8 cellular contexts compared by ENCODE assay signal in the genomic region with DNA sequence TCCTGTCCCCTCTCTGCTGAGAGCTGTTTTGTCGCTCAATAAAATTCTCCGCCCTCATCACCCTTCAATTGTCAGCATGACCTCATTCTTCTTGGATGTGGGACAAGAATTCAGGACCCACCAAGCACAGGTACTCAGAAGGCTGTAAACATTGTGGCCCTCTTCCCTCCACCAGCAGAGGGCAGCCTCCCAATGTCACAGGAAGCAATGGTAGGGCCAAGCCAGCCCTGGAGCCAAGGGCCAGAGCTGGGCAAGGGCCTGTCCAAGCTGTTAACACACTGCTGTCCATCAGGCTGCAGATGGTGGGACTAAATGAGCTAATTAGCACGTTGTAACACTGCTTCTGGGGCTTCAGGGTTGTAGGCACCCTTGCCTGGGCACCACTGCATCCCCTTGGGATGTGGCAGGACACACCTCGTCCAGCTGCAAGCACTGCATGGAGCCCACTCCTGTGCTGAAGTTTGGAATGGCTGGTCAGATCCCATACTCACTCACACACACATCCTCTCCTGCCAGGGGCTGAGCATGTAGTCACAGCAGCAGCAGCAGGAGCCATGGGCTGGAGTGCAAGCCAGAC.
DNase-seq lines count a peak whose midpoint lies in the region; ATAC-seq, FAIRE-seq and TF ChIP-seq lines count a peak whose summit lies in the region.
"Had no signal": no experiment of that assay in that cellular context is flagged by ENCODE, and none has a peak within 500 bp of the region (broad histone marks: within the 10 kb centered on the region; RNA-seq: fewer than 3 reads in every experiment).

No MANE protein-coding gene starts in this region.

- H2BK120ac ChIP-seq in mesenchymal stem cell (ENCODE audit: low read depth, low read length): no peak overlapping the region

- no peaks in the 10 kb centered on the region for H3K27me3 ChIP-seq in astrocyte (ENCODE audit: insufficient read depth, low read length)
- no peaks in the 10 kb centered on the region for H3K27me3 ChIP-seq in mesenchymal stem cell (ENCODE audit: control insufficient read depth in 1 of 2, insufficient read depth in 1 of 2, low read length in 2 of 2)
- H3K27me3 ChIP-seq: testis had no signal

- no peaks in the 10 kb centered on the region for H3K4me1 Mint-ChIP-seq in astrocyte (ENCODE audit: low read depth, unreplicated experiment)
- H3K4me1 Mint-ChIP-seq in effector memory CD8-positive, alpha-beta T cell (ENCODE audit: low read depth in 2 of 2): peaks cover 6 to 7% of the 10 kb centered on the region in 2 donors

- H3K23ac ChIP-seq in mesenchymal stem cell (ENCODE audit: low read length in 2 of 2): no peak overlapping the region

- POLR2A ChIA-PET in GM10248 (lab: Yijun Ruan, JAX): no interaction called here

- H2AFZ ChIP-seq in astrocyte (ENCODE audit: low read depth, low read length): no peak overlapping the region
- H2AFZ ChIP-seq in mesenchymal stem cell (ENCODE audit: low read depth, low read length): no peak overlapping the region

- H4K20me1 ChIP-seq in astrocyte (ENCODE audit: insufficient read depth, low read length): no peaks in the 10 kb centered on the region

- TF ChIP-seq POLR2A in H54 (IDR thresholded peaks at IDR 0.05; ENCODE audit: low read depth, low read length): no peak

- ATAC-seq in effector memory CD8-positive, alpha-beta T cell (replicated peaks): no peak

- WGBS in mesenchymal stem cell: 64% methylated on average over 4 of the region's 4 CpGs

- no peak overlapping the region for H3K4ac ChIP-seq in mesenchymal stem cell (ENCODE audit: low read depth in 1 of 2, low read length in 2 of 2)

- H3K27me3 Mint-ChIP-seq in astrocyte (ENCODE audit: low read depth, unreplicated experiment): no peaks in the 10 kb centered on the region
- no peaks in the 10 kb centered on the region for H3K27me3 Mint-ChIP-seq in effector memory CD8-positive, alpha-beta T cell

- no peak overlapping the region for H3K4me2 ChIP-seq in astrocyte (ENCODE audit: low read length)
- no peak overlapping the region for H3K4me2 ChIP-seq in mesenchymal stem cell (ENCODE audit: low read length, poor library complexity, severe bottlenecking)

- peaks cover 6% of the 10 kb centered on the region for H3K9me3 ChIP-seq in astrocyte (ENCODE audit: insufficient read depth, low read depth, low read length)
- no peaks in the 10 kb centered on the region for H3K9me3 ChIP-seq in mesenchymal stem cell (ENCODE audit: control insufficient read depth, low read length)
- H3K9me3 ChIP-seq: testis had no signal

- H3K14ac ChIP-seq in mesenchymal stem cell (ENCODE audit: low read length in 2 of 2): no peak overlapping the region

- H3K18ac ChIP-seq in mesenchymal stem cell (ENCODE audit: low read depth in 1 of 2, low read length in 2 of 2): peak overlapping the region in 1 of 2 experiments; percentile 29

- H3K4me1 ChIP-seq in astrocyte (ENCODE audit: insufficient read depth, low read length) (no peaks in the 10 kb centered on the region), mesenchymal stem cell (ENCODE audit: control insufficient read depth, insufficient read depth, low read depth, low read length) (no peaks in the 10 kb centered on the region)
- H3K4me1 ChIP-seq: testis had no signal

- H3K4me3 Mint-ChIP-seq in astrocyte (ENCODE audit: unreplicated experiment): no peak overlapping the region
- H3K4me3 Mint-ChIP-seq in effector memory CD8-positive, alpha-beta T cell: no peak overlapping the region

- H4K8ac ChIP-seq in mesenchymal stem cell (ENCODE audit: low read length): peak overlapping the region; percentile 45

- no peaks in the 10 kb centered on the region for H3K79me2 ChIP-seq in astrocyte (ENCODE audit: insufficient read depth, low read length)

- no peak overlapping the region for H2BK15ac ChIP-seq in mesenchymal stem cell (ENCODE audit: low read depth, poor library complexity, severe bottlenecking)

- H3K27ac ChIP-seq in astrocyte (ENCODE audit: low read depth, low read length) (no peak overlapping the region), mesenchymal stem cell (ENCODE audit: low read length, poor library complexity, severe bottlenecking) (no peak overlapping the region)
- H3K27ac ChIP-seq: testis had no signal

- no peak overlapping the region for H3K27ac Mint-ChIP-seq in astrocyte (ENCODE audit: unreplicated experiment)
- H3K27ac Mint-ChIP-seq in effector memory CD8-positive, alpha-beta T cell: peak overlapping the region in 1 of 2 donors; percentile 63

- H3K36me3 Mint-ChIP-seq in astrocyte (ENCODE audit: low read depth, unreplicated experiment): no peaks in the 10 kb centered on the region
- H3K36me3 Mint-ChIP-seq in effector memory CD8-positive, alpha-beta T cell (ENCODE audit: insufficient read depth): no peaks in the 10 kb centered on the region

- peak overlapping the region in 1 of 2 experiments; percentile 46 for H2BK12ac ChIP-seq in mesenchymal stem cell (ENCODE audit: low read length in 2 of 2)

- H2AK5ac ChIP-seq in mesenchymal stem cell (ENCODE audit: low read length, severe bottlenecking): no peak overlapping the region

- H3K9ac ChIP-seq in astrocyte (ENCODE audit: low read length) (no peak overlapping the region), mesenchymal stem cell (ENCODE audit: low read length) (no peak overlapping the region)

- peak; percentile 77 for FAIRE-seq in HTR-8/SVneo (lab: Jason Lieb, UNC)
- no peak for FAIRE-seq in astrocyte (lab: Jason Lieb, UNC)
- no peak for FAIRE-seq in H54 (lab: Jason Lieb, UNC)

- no peaks in the 10 kb centered on the region for H3K36me3 ChIP-seq in astrocyte (ENCODE audit: insufficient read depth, low read length)
- H3K36me3 ChIP-seq in mesenchymal stem cell (ENCODE audit: control insufficient read depth in 1 of 2, insufficient read depth in 2 of 2, low read depth in 1 of 2, low read length in 2 of 2): no peaks in the 10 kb centered on the region

- peak; percentile 39 for TF ChIP-seq CTCF in GM10248 (IDR thresholded peaks at IDR 0.05; ENCODE audit: control extremely low read depth, extremely low read depth, low read depth, missing control alignments)
- TF ChIP-seq CTCF in astrocyte (IDR thresholded peaks at IDR 0.05; ENCODE audit: insufficient read depth, low read depth, low read length): peak; percentile 5

- CTCF ChIA-PET in GM10248 (lab: Yijun Ruan, JAX): no interaction called here

- H4K91ac ChIP-seq in mesenchymal stem cell (ENCODE audit: low read length): no peak overlapping the region

- peaks cover 10% of the 10 kb centered on the region for H3K9me3 Mint-ChIP-seq in astrocyte (ENCODE audit: unreplicated experiment)
- no peaks in the 10 kb centered on the region for H3K9me3 Mint-ChIP-seq in effector memory CD8-positive, alpha-beta T cell

- no peak overlapping the region for H2BK5ac ChIP-seq in mesenchymal stem cell (ENCODE audit: low read depth, low read length, poor library complexity, severe bottlenecking)

- no peak overlapping the region for H3K4me3 ChIP-seq in astrocyte (ENCODE audit: insufficient read depth, low read depth, low read length)
- no peak overlapping the region for H3K4me3 ChIP-seq in mesenchymal stem cell (ENCODE audit: insufficient read depth in 1 of 2, low read depth in 1 of 2, low read length in 2 of 2)
- H3K4me3 ChIP-seq: testis had no signal

- no peaks in the 10 kb centered on the region for H3K79me1 ChIP-seq in mesenchymal stem cell (replicated peaks; ENCODE audit: low read length, poor library complexity, severe bottlenecking)

- DNase-seq in GM10248 (ENCODE audit: extremely low spot score): no peak
- no peak for DNase-seq in HTR-8/SVneo (ENCODE audit: insufficient read length, low spot score)
- DNase-seq in astrocyte (ENCODE audit: low read depth): no peak
- DNase-seq in mesenchymal stem cell: no peak
- no peak for DNase-seq in COR-L47 (lab: John Stamatoyannopoulos, UW)
- no peak for DNase-seq in H54 (ENCODE audit: insufficient read length, low spot score)
- DNase-seq in effector memory CD8-positive, alpha-beta T cell: no peak
- DNase-seq: testis had no signal
